Comparison of ENCODE assay signal across 8 cellular contexts in genomic region chr20:50338479-50339195, GRCh38.
DNase-seq lines count a peak whose midpoint lies in the region; ATAC-seq and TF ChIP-seq lines count a peak whose summit lies in the region.

No MANE protein-coding gene starts in this region.

- H3K79me2 ChIP-seq in SK-N-SH (ENCODE audit: insufficient read depth): no peaks in the 10 kb centered on the region

- peak; percentile 62 for ATAC-seq in HG03064 (IDR thresholded peaks at IDR 0.05; ENCODE audit: low read depth, unreplicated experiment)

- no peak overlapping the region for H3K9ac ChIP-seq in SK-N-SH

- TF ChIP-seq CTCF in SK-N-SH (IDR thresholded peaks at IDR 0.05) (no peak), dorsolateral prefrontal cortex (IDR thresholded peaks at IDR 0.05 in 54 of 56, conservative IDR thresholded peaks at IDR 0.05 in 2 of 56; ENCODE audit: low read depth in 1 of 56, partially characterized antibody in 56 of 56) (no peak)

- no peak overlapping the region for H2AFZ ChIP-seq in SK-N-SH (ENCODE audit: low read depth)

- POLR2A ChIA-PET in SK-N-SH (lab: Yijun Ruan, JAX): no interaction called here

- DNase-seq in activated naive CD4-positive, alpha-beta T cell treated with Interleukin-2 at 50 U/mL for 16 hours: peak; percentile 70
- DNase-seq in activated naive CD4-positive, alpha-beta T cell (lab: John Stamatoyannopoulos, UW): no peak
- no peak for DNase-seq in SK-N-SH
- DNase-seq in dorsolateral prefrontal cortex: peak in 2 of 10 donors; percentile 32 to 33
- peak; percentile 70 for DNase-seq in posterior vena cava (ENCODE audit: low spot score)
- DNase-seq in NCI-H82 treated with DMSO at 0.1 percent for 48 hours (lab: John Stamatoyannopoulos, UW; ENCODE audit: unreplicated experiment): no peak
- DNase-seq in NCI-H2107 treated with DMSO at 0.1 percent for 48 hours (lab: John Stamatoyannopoulos, UW; ENCODE audit: unreplicated experiment): no peak

- H3K27me3 ChIP-seq in SK-N-SH (ENCODE audit: insufficient read depth): no peaks in the 10 kb centered on the region
- no peaks in the 10 kb centered on the region for H3K27me3 ChIP-seq in dorsolateral prefrontal cortex

- CTCF ChIA-PET in SK-N-SH (lab: Yijun Ruan, JAX): interaction anchor here (1.5 kb wide), 1 partner anchor 8 kb away, joined by 4 read pairs; no protein-coding TSS in a partner anchor

- H4K20me1 ChIP-seq in SK-N-SH (ENCODE audit: insufficient read depth): no peaks in the 10 kb centered on the region

- H3K36me3 ChIP-seq in SK-N-SH (replicated peaks in 1 of 2; ENCODE audit: control insufficient read depth in 1 of 2, insufficient read depth in 2 of 2, low read length in 1 of 2): no peaks in the 10 kb centered on the region

- TF ChIP-seq EP300 in SK-N-SH (IDR thresholded peaks at IDR 0.05; ENCODE audit: borderline replicate concordance in 1 of 2, low read depth in 1 of 2, low read length in 1 of 2): no peak

- peaks cover 4% of the 10 kb centered on the region for H3F3A ChIP-seq in SK-N-SH (replicated peaks; ENCODE audit: insufficient read depth)

- H3K27ac ChIP-seq in SK-N-SH (ENCODE audit: low read depth in 2 of 2, low read length in 1 of 2): peak overlapping the region; percentile 43 to 51
- H3K27ac ChIP-seq in dorsolateral prefrontal cortex: peak overlapping the region in 38 of 59 donors; percentile 2 to 76 (median 42)

- H3K4me2 ChIP-seq in SK-N-SH: peak overlapping the region; percentile 60

- no peak for TF ChIP-seq RAD21 in SK-N-SH (IDR thresholded peaks at IDR 0.05; ENCODE audit: low read length)

- intact Hi-C loops in dorsolateral prefrontal cortex (cut with DNase I) (no loop called here), posterior vena cava (cut with DNase I) (no loop called here)

- WGBS in SK-N-SH (ENCODE audit: low lambda C conversion rate): 81% methylated on average over 9 of the region's 9 CpGs

- H3K4me3 ChIP-seq in SK-N-SH (ENCODE audit: low read depth in 2 of 2, low read length in 1 of 2): no peak overlapping the region
- H3K4me3 ChIP-seq in dorsolateral prefrontal cortex: peak overlapping the region in 7 of 59 donors; percentile 4 to 28 (median 19)

- no peaks in the 10 kb centered on the region for H3K9me2 ChIP-seq in SK-N-SH

- peaks cover 8 to 22% of the 10 kb centered on the region in 2 experiments; a peak in 3 of 4 replicates for H3K4me1 ChIP-seq in SK-N-SH (ENCODE audit: control insufficient read depth in 1 of 2, insufficient read depth in 2 of 2, low read depth in 1 of 2, low read length in 1 of 2)

- no peaks in the 10 kb centered on the region for H3K9me3 ChIP-seq in SK-N-SH

TF ChIP-seq in SK-N-SH, 30 proteins besides CTCF, POLR2A, EP300 and RAD21:
- TF ChIP-seq CHD2 (IDR thresholded peaks at IDR 0.05; ENCODE audit: low read length, partially characterized antibody) (no peak), FOXJ3 (CRISPR knock-in tag; IDR thresholded peaks at IDR 0.05) (no peak), JUND (IDR thresholded peaks at IDR 0.05) (no peak), RFX5 (IDR thresholded peaks at IDR 0.05; ENCODE audit: low read length) (no peak), RXRA (IDR thresholded peaks at IDR 0.05; ENCODE audit: borderline replicate concordance, low read depth) (no peak), NRF1 (IDR thresholded peaks at IDR 0.05; ENCODE audit: low read depth, low read length) (no peak), SIN3A (IDR thresholded peaks at IDR 0.05; ENCODE audit: borderline replicate concordance, low read depth, low read length) (no peak), EZH2phosphoT487 (IDR thresholded peaks at IDR 0.05; ENCODE audit: borderline replicate concordance, low read depth) (no peak), USF1 (IDR thresholded peaks at IDR 0.05; ENCODE audit: borderline replicate concordance, low read depth) (no peak), FOXM1 (IDR thresholded peaks at IDR 0.05; ENCODE audit: low read depth) (no peak)
TF ChIP-seq in SK-N-SH: peak in this region for 0.

Comparison
In these comparisons a context has a peak if more than half of its experiments do, and no peak if none do; other contexts are left out.
1. DNase-seq: peak in activated naive CD4-positive, alpha-beta T cell treated with Interleukin-2 at 50 U/mL for 16 hours (single experiment) and posterior vena cava (single experiment); none in activated naive CD4-positive, alpha-beta T cell (0 of 4), SK-N-SH (single experiment), NCI-H82 treated with DMSO at 0.1 percent for 48 hours (single experiment) and NCI-H2107 treated with DMSO at 0.1 percent for 48 hours (single experiment).